ENCODE assay signal across 8 cellular contexts in genomic region chr17:1398028-1398427, GRCh38. TPM values are rescaled to one million over a fixed set of nuclear protein-coding genes. Genes with fewer than 3 reads are reported as not detected.
DNase-seq lines count a peak whose midpoint lies in the region; ATAC-seq and TF ChIP-seq lines count a peak whose summit lies in the region.

No MANE protein-coding gene starts in this region.

- POLR2A ChIA-PET in PC-3 (lab: Charles Lee; ENCODE audit: unreplicated experiment) = interaction anchor here (0.6 to 1.1 kb wide), 2 partner anchors 41 to 117 kb away, joined by 3 to 9 read pairs; no protein-coding TSS in a partner anchor

- peak overlapping the region; percentile 92 for H3K4me2 ChIP-seq in PC-3 (ENCODE audit: low read length)

- DNase-seq in GM03348 (ENCODE audit: low spot score) = peak; percentile 35
- DNase-seq in PC-3 = no peak
- no peak for DNase-seq in epithelial cell of prostate (ENCODE audit: low read depth, low spot score)
- no peak for DNase-seq in prostate gland (ENCODE audit: low spot score)
- DNase-seq in hippocampal formation (lab: John Stamatoyannopoulos, UW) = no peak
- DNase-seq in SKM-1 treated with dmso at 0.1 percent for 144 hours (lab: John Stamatoyannopoulos, UW; ENCODE audit: unreplicated experiment) = no peak
- no peak for DNase-seq in posterior cingulate gyrus

- no TSS peak for BruUV-seq in PC-3 (replicated peaks; lab: Mats Ljungman, UMichigan)

- H3K4me3 ChIP-seq in PC-3 (ENCODE audit: low read length) = peak overlapping the region; percentile 79
- H3K4me3 ChIP-seq in prostate gland = peak overlapping the region; percentile 85 to 95

- no peaks in the 10 kb centered on the region for H3K9me2 ChIP-seq in PC-3 (replicated peaks; ENCODE audit: low read length)

- no peaks in the 10 kb centered on the region for H3K9me3 ChIP-seq in PC-3 (ENCODE audit: low read length)
- no peaks in the 10 kb centered on the region for H3K9me3 ChIP-seq in prostate gland

- 5% methylated on average over 2 of the region's 2 CpGs for WGBS in prostate gland

- CTCF ChIA-PET in PC-3 (lab: Charles Lee) = no interaction called here

- H2AFZ ChIP-seq in PC-3 (ENCODE audit: low read length) = no peak overlapping the region

- intact Hi-C loops in PC-3 (cut with micrococcal nuclease) = no loop called here
- intact Hi-C loops in prostate gland (cut with DNase I) = no loop called here
- intact Hi-C loops in posterior cingulate gyrus (cut with DNase I) = loop anchor here (5.0 kb wide), 1 partner anchor 36 kb away; no protein-coding TSS in a partner anchor

- peaks cover 8% of the 10 kb centered on the region for H3K36me3 ChIP-seq in PC-3 (ENCODE audit: low read depth, low read length)
- no peaks in the 10 kb centered on the region for H3K36me3 ChIP-seq in prostate gland

- ATAC-seq in PC-3 = no peak
- no peak for ATAC-seq in GM19035 (IDR thresholded peaks at IDR 0.05; ENCODE audit: unreplicated experiment)

- H3K27me3 ChIP-seq in PC-3 (ENCODE audit: low read length) = no peaks in the 10 kb centered on the region
- H3K27me3 ChIP-seq in prostate gland (replicated peaks; ENCODE audit: insufficient read depth) = no peaks in the 10 kb centered on the region

- TF ChIP-seq POLR2A in prostate gland (IDR thresholded peaks at IDR 0.05) = no peak

- TF ChIP-seq CTCF in PC-3 (conservative IDR thresholded peaks at IDR 0.05; ENCODE audit: low read depth, low read length) (no peak), prostate gland (IDR thresholded peaks at IDR 0.05) (no peak)

- no peaks in the 10 kb centered on the region for H3F3A ChIP-seq in PC-3 (ENCODE audit: low read length, unreplicated experiment)

- H3K9ac ChIP-seq in PC-3 (ENCODE audit: low read length) = peak overlapping the region; percentile 98

- H3K27ac ChIP-seq in PC-3 (ENCODE audit: low read length) = no peak overlapping the region
- peak overlapping the region; percentile 87 for H3K27ac ChIP-seq in epithelial cell of prostate
- H3K27ac ChIP-seq in prostate gland = peak overlapping the region; percentile 97 to 99

- peaks cover 70% of the 10 kb centered on the region for H3K79me2 ChIP-seq in PC-3 (ENCODE audit: low read length)

- H4K20me1 ChIP-seq in PC-3 (ENCODE audit: low read length) = peaks cover 59% of the 10 kb centered on the region

- peaks cover 14% of the 10 kb centered on the region for H3K4me1 ChIP-seq in PC-3 (ENCODE audit: insufficient read depth, low read length)
- H3K4me1 ChIP-seq in prostate gland (replicated peaks) = peaks cover 16% of the 10 kb centered on the region

RNA-seq across cellular contexts. Expression of gene YWHAE, which starts 2.0 kb away (rescaled TPM):
- total RNA-seq in PC-3 (2014; rRNA removed) = 210 and 342 TPM in 2 replicates
- total RNA-seq in prostate gland = 100 to 1,000 TPM; 643 to 716 TPM

RNA-seq across cellular contexts. Expression of gene CRK, which starts 58.0 kb away (rescaled TPM):
- 41.8 and 49.4 TPM in 2 replicates for total RNA-seq in PC-3 (2014; rRNA removed)
- 10 to 100 TPM; 52.6 to 77.7 TPM for total RNA-seq in prostate gland
